Comparison of ENCODE assay signal across 8 cellular contexts in genomic region chr1:27602510-27603319, GRCh38. TPM values are rescaled to one million over a fixed set of nuclear protein-coding genes. Genes with fewer than 3 reads are reported as not detected.
DNase-seq lines count a peak whose midpoint lies in the region; ATAC-seq and TF ChIP-seq lines count a peak whose summit lies in the region.

No MANE protein-coding gene starts in this region.

- H3K36me3 ChIP-seq in MM.1S (replicated peaks; ENCODE audit: insufficient read depth, low read length) (no peaks in the 10 kb centered on the region), cardiac muscle cell (no peaks in the 10 kb centered on the region), parathyroid adenoma (ENCODE audit: control insufficient read depth, insufficient read depth, low read length) (no peaks in the 10 kb centered on the region)

- TF ChIP-seq CTCF in MM.1S (IDR thresholded peaks at IDR 0.05; ENCODE audit: low read length) (no peak), cardiac muscle cell (IDR thresholded peaks at IDR 0.05; ENCODE audit: low read depth, low read length) (no peak), parathyroid adenoma (IDR thresholded peaks at IDR 0.05) (no peak)

- ATAC-seq in HG03457 (IDR thresholded peaks at IDR 0.05; ENCODE audit: unreplicated experiment), result no peak

- no peaks in the 10 kb centered on the region for H3K9me3 ChIP-seq in MM.1S (replicated peaks; ENCODE audit: insufficient read depth, low read length)
- no peaks in the 10 kb centered on the region for H3K9me3 ChIP-seq in cardiac muscle cell (ENCODE audit: low read depth)
- H3K9me3 ChIP-seq in parathyroid adenoma (ENCODE audit: control insufficient read depth, low read length), result no peaks in the 10 kb centered on the region

- no peaks in the 10 kb centered on the region for H3F3A ChIP-seq in MM.1S (ENCODE audit: insufficient read depth, low read length)

- H3K4me3 Mint-ChIP-seq in activated naive CD8-positive, alpha-beta T cell, result peak overlapping the region; percentile 84

- H3K9me3 Mint-ChIP-seq in activated naive CD8-positive, alpha-beta T cell (ENCODE audit: low read depth), result no peaks in the 10 kb centered on the region

- H3K4me2 ChIP-seq in MM.1S (ENCODE audit: low read depth, low read length) (peak overlapping the region; percentile 90), parathyroid adenoma (ENCODE audit: low read length) (peak overlapping the region; percentile 82)

- peak overlapping the region; percentile 50 for H3K27ac Mint-ChIP-seq in activated naive CD8-positive, alpha-beta T cell

- no peaks in the 10 kb centered on the region for H4K20me1 ChIP-seq in MM.1S (ENCODE audit: insufficient read depth, low read length)

- no peaks in the 10 kb centered on the region for H3K27me3 Mint-ChIP-seq in activated naive CD8-positive, alpha-beta T cell

- no peaks in the 10 kb centered on the region for H3K36me3 Mint-ChIP-seq in activated naive CD8-positive, alpha-beta T cell

- no peaks in the 10 kb centered on the region for H3K9me2 ChIP-seq in MM.1S (replicated peaks; ENCODE audit: insufficient read depth, low read length)

- peaks cover 56% of the 10 kb centered on the region for H3K4me1 Mint-ChIP-seq in activated naive CD8-positive, alpha-beta T cell (ENCODE audit: low read depth)

- H3K4me1 ChIP-seq in MM.1S (ENCODE audit: low read length) (no peaks in the 10 kb centered on the region), cardiac muscle cell (ENCODE audit: low read depth) (peaks cover 48% of the 10 kb centered on the region), parathyroid adenoma (no peaks in the 10 kb centered on the region)

- peak overlapping the region; percentile 41; the same call in 1 of the 2 replicates for H3K9ac ChIP-seq in MM.1S (ENCODE audit: low read length)
- H3K9ac ChIP-seq in parathyroid adenoma, result no peak overlapping the region

- H3K4me3 ChIP-seq in MM.1S (ENCODE audit: low read length), result peak overlapping the region; percentile 83
- peak overlapping the region; percentile 96 for H3K4me3 ChIP-seq in cardiac muscle cell
- peak overlapping the region; percentile 82 for H3K4me3 ChIP-seq in parathyroid adenoma (ENCODE audit: low read depth, low read length)

- H3K79me2 ChIP-seq in MM.1S (ENCODE audit: low read length) (no peaks in the 10 kb centered on the region), parathyroid adenoma (peaks cover 12% of the 10 kb centered on the region)

- H3K27me3 ChIP-seq in MM.1S (replicated peaks; ENCODE audit: insufficient read depth, low read length), result no peaks in the 10 kb centered on the region
- no peaks in the 10 kb centered on the region for H3K27me3 ChIP-seq in cardiac muscle cell
- H3K27me3 ChIP-seq in parathyroid adenoma (ENCODE audit: control insufficient read depth, insufficient read depth, low read length), result no peaks in the 10 kb centered on the region

- DNase-seq in EH (ENCODE audit: low read depth) (peak; percentile 48), MM.1S (peak; percentile 24), cardiac muscle cell (ENCODE audit: low read depth in 1 of 2, low spot score in 1 of 2) (peak in 1 of 2 donors; percentile 58), GDM1 (lab: John Stamatoyannopoulos, UW) (no peak), HCEC 1CT (no peak)

- no peak overlapping the region for H3K27ac ChIP-seq in MM.1S (ENCODE audit: low read length)
- peak overlapping the region; percentile 90 for H3K27ac ChIP-seq in cardiac muscle cell
- peak overlapping the region; percentile 77 for H3K27ac ChIP-seq in parathyroid adenoma

- H2AFZ ChIP-seq in MM.1S (ENCODE audit: low read length) (peak overlapping the region; percentile 76), parathyroid adenoma (peak overlapping the region; percentile 34)

RNA-seq across cellular contexts. Expression of gene AHDC1, which starts 1.2 kb away (rescaled TPM):
- total RNA-seq in cardiac muscle cell, result 31.0 and 58.1 TPM in 2 replicates
- 16.3 and 21.1 TPM in 2 replicates for polyA plus RNA-seq in cardiac muscle cell

RNA-seq across cellular contexts. Expression of gene FGR, which starts 32.3 kb away (rescaled TPM):
- total RNA-seq in cardiac muscle cell, result not detected in 2 replicates
- polyA plus RNA-seq in cardiac muscle cell, result 0.14 and 0.18 TPM in 2 replicates

Comparison
In these comparisons a context has a peak if more than half of its experiments do, and no peak if none do; other contexts are left out.
1. DNase-seq: peak in EH (single experiment) and MM.1S (single experiment); none in GDM1 (single experiment) and HCEC 1CT (single experiment).
2. Peak in every context shown above with its lines, with median percentiles within 50 percentile points of each other: H3K4me3 ChIP-seq.